Comparison of ENCODE assay signal across 20 cellular contexts in the genomic region with DNA sequence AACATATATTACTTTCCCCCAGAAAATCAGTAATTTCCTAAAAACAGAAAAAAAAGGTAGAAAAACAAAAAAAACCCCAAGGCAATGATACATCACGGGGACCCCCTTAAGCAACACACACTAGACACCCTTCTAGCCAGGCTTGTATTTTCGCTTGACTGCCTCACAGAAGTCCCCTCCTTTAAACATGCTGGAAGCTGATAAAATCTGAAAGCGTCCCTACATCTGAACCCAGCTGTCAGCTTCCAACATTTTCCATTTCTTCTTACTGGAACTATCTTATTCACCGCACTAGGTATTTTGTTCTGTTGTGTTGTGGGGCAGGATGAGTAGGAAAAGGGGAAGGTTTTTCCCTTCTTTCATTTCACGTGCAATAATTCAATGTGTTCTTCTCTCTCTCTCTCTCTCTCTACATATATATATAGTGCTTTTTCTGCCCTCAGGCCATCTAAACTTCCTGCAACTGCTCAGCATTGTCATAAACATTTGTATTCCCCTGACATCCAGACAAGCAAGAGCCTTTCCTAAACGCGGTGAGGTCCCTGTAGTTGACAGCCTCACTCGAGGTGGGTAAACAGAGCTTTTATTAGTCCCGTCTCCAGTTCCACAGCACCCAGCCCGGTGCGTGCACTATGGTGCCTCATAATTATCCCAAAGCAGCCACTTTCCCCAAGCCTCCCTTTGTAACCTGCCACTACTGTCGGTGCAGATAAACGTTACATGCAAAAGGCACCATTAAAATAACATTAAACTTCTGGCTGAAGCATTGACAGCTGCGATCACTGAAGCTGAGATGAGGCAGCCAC.
DNase-seq lines count a peak whose midpoint lies in the region; ATAC-seq and TF ChIP-seq lines count a peak whose summit lies in the region.
"Had no signal": no experiment of that assay in that cellular context is flagged by ENCODE, and none has a peak within 500 bp of the region (broad histone marks: within the 10 kb centered on the region; RNA-seq: fewer than 3 reads in every experiment).

No MANE protein-coding gene starts in this region.

- peak overlapping the region; percentile 40 for H3K4me3 Mint-ChIP-seq in type B pancreatic cell
- H3K4me3 Mint-ChIP-seq: activated naive CD4-positive, alpha-beta T cell treated with anti-CD3 and anti-CD28 coated beads for 36 hours; activated T-cell treated with anti-CD3 and anti-CD28 coated beads, Interleukin-2, amount 50 U/mL, for 24 hours; CD14-positive monocyte; effector memory CD8-positive, alpha-beta T cell; neural progenitor cell had no signal

- no peaks in the 10 kb centered on the region for H3K9me3 ChIP-seq in SK-N-SH
- H3K9me3 ChIP-seq in SK-N-MC (ENCODE audit: low read depth, low read length): no peaks in the 10 kb centered on the region
- no peaks in the 10 kb centered on the region for H3K9me3 ChIP-seq in colonic mucosa
- H3K9me3 ChIP-seq: ascending aorta, spleen, vagina had no signal

- TF ChIP-seq CTCF in SK-N-SH (IDR thresholded peaks at IDR 0.05) (no peak), type B pancreatic cell (conservative IDR thresholded peaks at IDR 0.05) (no peak), colonic mucosa (IDR thresholded peaks at IDR 0.05) (no peak)

- H3K4me1 Mint-ChIP-seq in type B pancreatic cell (ENCODE audit: unreplicated experiment): peaks cover 22% of the 10 kb centered on the region
- H3K4me1 Mint-ChIP-seq: CD14-positive monocyte had no signal

- POLR2A ChIA-PET in SK-N-SH (lab: Yijun Ruan, JAX): no interaction called here

- no peak overlapping the region for H3K4me2 ChIP-seq in SK-N-SH
- H3K4me2 ChIP-seq: neural progenitor cell had no signal

- H3K9ac ChIP-seq in SK-N-SH: no peak overlapping the region
- H3K9ac ChIP-seq in SK-N-MC (ENCODE audit: insufficient read length): peak overlapping the region; percentile 2
- no peak overlapping the region for H3K9ac ChIP-seq in colonic mucosa (ENCODE audit: low read depth in 2 of 2, low read length in 2 of 2)
- H3K9ac ChIP-seq: neural progenitor cell had no signal

- peak overlapping the region; percentile 10 for H3K27ac Mint-ChIP-seq in type B pancreatic cell
- H3K27ac Mint-ChIP-seq: activated naive CD4-positive, alpha-beta T cell treated with anti-CD3 and anti-CD28 coated beads for 36 hours; activated T-cell treated with anti-CD3 and anti-CD28 coated beads, Interleukin-2, amount 50 U/mL, for 24 hours; CD14-positive monocyte; effector memory CD8-positive, alpha-beta T cell; neural progenitor cell had no signal

- H3K27me3 ChIP-seq in SK-N-SH (ENCODE audit: insufficient read depth): no peaks in the 10 kb centered on the region
- H3K27me3 ChIP-seq in colonic mucosa: no peaks in the 10 kb centered on the region
- H3K27me3 ChIP-seq: ascending aorta, neural progenitor cell, spleen, vagina had no signal

- H3K79me2 ChIP-seq in SK-N-SH (ENCODE audit: insufficient read depth): no peaks in the 10 kb centered on the region

- no peak for ATAC-seq in SK-N-SH treated with all-trans-retinoic acid at 6 μM for 48 hours
- ATAC-seq: effector memory CD8-positive, alpha-beta T cell; GM12878 had no signal

- TF ChIP-seq EP300 in SK-N-SH (IDR thresholded peaks at IDR 0.05; ENCODE audit: borderline replicate concordance in 1 of 2, low read depth in 1 of 2, low read length in 1 of 2): no peak; a peak in 1 of 4 replicates

- H3K9me2 ChIP-seq in SK-N-SH: no peaks in the 10 kb centered on the region

- 0 out of 2 replicates have a peak, but pooled peaks have one; percentile 8 for TF ChIP-seq RAD21 in SK-N-SH (IDR thresholded peaks at IDR 0.05; ENCODE audit: low read length)

- H2AFZ ChIP-seq in SK-N-SH (ENCODE audit: low read depth): no peak overlapping the region
- H2AFZ ChIP-seq: neural progenitor cell had no signal

- H4K20me1 ChIP-seq in SK-N-SH (ENCODE audit: insufficient read depth): no peaks in the 10 kb centered on the region

- CTCF ChIA-PET in SK-N-SH (lab: Yijun Ruan, JAX): interaction anchor here (2.3 kb wide), 1 partner anchor 13 kb away, joined by 7 read pairs; no protein-coding TSS in a partner anchor

- H3K4me1 ChIP-seq in SK-N-SH (ENCODE audit: control insufficient read depth in 1 of 2, insufficient read depth in 2 of 2, low read depth in 1 of 2, low read length in 1 of 2): peaks cover 3 to 39% of the 10 kb centered on the region in 2 experiments; a peak in 2 of 4 replicates
- no peaks in the 10 kb centered on the region for H3K4me1 ChIP-seq in colonic mucosa
- H3K4me1 ChIP-seq: ascending aorta, spleen had no signal

- peaks cover 0 to 4% of the 10 kb centered on the region in 2 experiments for H3K36me3 ChIP-seq in SK-N-SH (replicated peaks in 1 of 2; ENCODE audit: control insufficient read depth in 1 of 2, insufficient read depth in 2 of 2, low read length in 1 of 2)
- no peaks in the 10 kb centered on the region for H3K36me3 ChIP-seq in SK-N-MC (ENCODE audit: insufficient read depth, low read length)
- H3K36me3 ChIP-seq in colonic mucosa: no peaks in the 10 kb centered on the region
- H3K36me3 ChIP-seq: ascending aorta, neural progenitor cell had no signal

- DNase-seq in SK-N-SH (peak; percentile 58), NCI-H2107 (lab: John Stamatoyannopoulos, UW) (peak; percentile 44), SK-N-MC (ENCODE audit: low read depth, low spot score) (no peak), type B pancreatic cell (ENCODE audit: extremely low spot score, unreplicated experiment) (no peak), posterior vena cava (ENCODE audit: low spot score) (no peak), colonic mucosa (no peak)
- no peak for DNase-seq in activated CD4-positive, alpha-beta T cell treated with anti-CD3 and anti-CD28 coated beads, Interleukin-2, amount 50 U/mL, for 4 hours
- DNase-seq: activated CD4-positive, alpha-beta T cell treated with anti-CD3 and anti-CD28 coated beads, Interleukin-2, amount 50 U/mL, for 48 hours; activated naive CD4-positive, alpha-beta T cell treated with anti-CD3 and anti-CD28 coated beads for 36 hours; activated T-cell treated with anti-CD3 and anti-CD28 coated beads, Interleukin-2, amount 50 U/mL, for 24 hours; effector memory CD8-positive, alpha-beta T cell; midbrain; spleen; T-helper 1 cell had no signal

- intact Hi-C loops in posterior vena cava (cut with DNase I): no loop called here
- intact Hi-C loops in colonic mucosa (cut with DNase I): no loop called here

- peaks cover 3% of the 10 kb centered on the region for H3F3A ChIP-seq in SK-N-SH (replicated peaks; ENCODE audit: insufficient read depth)

- H3K9me3 Mint-ChIP-seq in type B pancreatic cell: no peaks in the 10 kb centered on the region
- H3K9me3 Mint-ChIP-seq: activated naive CD4-positive, alpha-beta T cell treated with anti-CD3 and anti-CD28 coated beads for 36 hours; activated T-cell treated with anti-CD3 and anti-CD28 coated beads, Interleukin-2, amount 50 U/mL, for 24 hours; CD14-positive monocyte; effector memory CD8-positive, alpha-beta T cell; neural progenitor cell had no signal

- peaks cover 12% of the 10 kb centered on the region for H3K36me3 Mint-ChIP-seq in type B pancreatic cell

- no peaks in the 10 kb centered on the region for H3K27me3 Mint-ChIP-seq in type B pancreatic cell
- H3K27me3 Mint-ChIP-seq: activated T-cell treated with anti-CD3 and anti-CD28 coated beads, Interleukin-2, amount 50 U/mL, for 24 hours; effector memory CD8-positive, alpha-beta T cell had no signal

- H3K4me3 ChIP-seq in SK-N-SH (ENCODE audit: low read depth in 2 of 2, low read length in 1 of 2) (no peak overlapping the region), SK-N-MC (no peak overlapping the region), colonic mucosa (no peak overlapping the region)
- H3K4me3 ChIP-seq: ascending aorta, GM12878, neural progenitor cell, spleen, vagina had no signal

- H3K27ac ChIP-seq in SK-N-SH (ENCODE audit: low read depth in 2 of 2, low read length in 1 of 2) (peak overlapping the region in 1 of 2 experiments; percentile 70; a peak in 2 of 4 replicates), SK-N-MC (no peak overlapping the region), colonic mucosa (no peak overlapping the region)
- H3K27ac ChIP-seq: ascending aorta, neural progenitor cell, spleen, vagina had no signal

- 58% methylated on average over 13 of the region's 14 CpGs for WGBS in SK-N-SH (ENCODE audit: low lambda C conversion rate)

TF ChIP-seq in SK-N-SH, 30 proteins besides CTCF, POLR2A, EP300 and RAD21 (continues in another document):
- 0 out of 2 replicates have a peak, but pooled peaks have one; percentile 14 for TF ChIP-seq RCOR1 (IDR thresholded peaks at IDR 0.05; ENCODE audit: low read length)
- TF ChIP-seq GATA2 (CRISPR knock-in tag; IDR thresholded peaks at IDR 0.05): peak; percentile 85
- no peak for TF ChIP-seq SIN3A (IDR thresholded peaks at IDR 0.05; ENCODE audit: borderline replicate concordance, low read depth, low read length)
- no peak for TF ChIP-seq NRF1 (IDR thresholded peaks at IDR 0.05; ENCODE audit: low read depth, low read length)
- TF ChIP-seq JUND (IDR thresholded peaks at IDR 0.05): no peak
- TF ChIP-seq, protein P1, sequence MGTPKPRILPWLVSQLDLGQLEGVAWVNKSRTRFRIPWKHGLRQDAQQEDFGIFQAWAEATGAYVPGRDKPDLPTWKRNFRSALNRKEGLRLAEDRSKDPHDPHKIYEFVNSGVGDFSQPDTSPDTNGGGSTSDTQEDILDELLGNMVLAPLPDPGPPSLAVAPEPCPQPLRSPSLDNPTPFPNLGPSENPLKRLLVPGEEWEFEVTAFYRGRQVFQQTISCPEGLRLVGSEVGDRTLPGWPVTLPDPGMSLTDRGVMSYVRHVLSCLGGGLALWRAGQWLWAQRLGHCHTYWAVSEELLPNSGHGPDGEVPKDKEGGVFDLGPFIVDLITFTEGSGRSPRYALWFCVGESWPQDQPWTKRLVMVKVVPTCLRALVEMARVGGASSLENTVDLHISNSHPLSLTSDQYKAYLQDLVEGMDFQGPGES (IDR thresholded peaks at IDR 0.05; ENCODE audit: low read depth, low read length): no peak

TF ChIP-seq in SK-N-SH treated with all-trans-retinoic acid at 6 μM for 48 hours, 23 proteins besides CTCF, POLR2A, EP300 and RAD21:
- TF ChIP-seq, protein P2, sequence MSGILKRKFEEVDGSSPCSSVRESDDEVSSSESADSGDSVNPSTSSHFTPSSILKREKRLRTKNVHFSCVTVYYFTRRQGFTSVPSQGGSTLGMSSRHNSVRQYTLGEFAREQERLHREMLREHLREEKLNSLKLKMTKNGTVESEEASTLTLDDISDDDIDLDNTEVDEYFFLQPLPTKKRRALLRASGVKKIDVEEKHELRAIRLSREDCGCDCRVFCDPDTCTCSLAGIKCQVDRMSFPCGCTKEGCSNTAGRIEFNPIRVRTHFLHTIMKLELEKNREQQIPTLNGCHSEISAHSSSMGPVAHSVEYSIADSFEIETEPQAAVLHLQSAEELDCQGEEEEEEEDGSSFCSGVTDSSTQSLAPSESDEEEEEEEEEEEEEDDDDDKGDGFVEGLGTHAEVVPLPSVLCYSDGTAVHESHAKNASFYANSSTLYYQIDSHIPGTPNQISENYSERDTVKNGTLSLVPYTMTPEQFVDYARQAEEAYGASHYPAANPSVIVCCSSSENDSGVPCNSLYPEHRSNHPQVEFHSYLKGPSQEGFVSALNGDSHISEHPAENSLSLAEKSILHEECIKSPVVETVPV (CRISPR knock-in tag; IDR thresholded peaks at IDR 0.05): no peak
- TF ChIP-seq ESRRG (CRISPR knock-in tag; IDR thresholded peaks at IDR 0.05): no peak
- TF ChIP-seq ZC3H10 (CRISPR knock-in tag; IDR thresholded peaks at IDR 0.05): no peak
- TF ChIP-seq ZNF565 (CRISPR knock-in tag; conservative IDR thresholded peaks at IDR 0.05; ENCODE audit: low read depth): no peak

Comparison
In these comparisons a context has a peak if more than half of its experiments do, and no peak if none do; other contexts are left out.
1. DNase-seq: peak in SK-N-SH (single experiment) and NCI-H2107 (single experiment); none in SK-N-MC (single experiment), type B pancreatic cell (single experiment), activated CD4-positive, alpha-beta T cell treated with anti-CD3 and anti-CD28 coated beads, Interleukin-2, amount 50 U/mL, for 4 hours (0 of 2), posterior vena cava (single experiment) and colonic mucosa (single experiment).